24 cellular contexts compared by ENCODE assay signal in the genomic region with DNA sequence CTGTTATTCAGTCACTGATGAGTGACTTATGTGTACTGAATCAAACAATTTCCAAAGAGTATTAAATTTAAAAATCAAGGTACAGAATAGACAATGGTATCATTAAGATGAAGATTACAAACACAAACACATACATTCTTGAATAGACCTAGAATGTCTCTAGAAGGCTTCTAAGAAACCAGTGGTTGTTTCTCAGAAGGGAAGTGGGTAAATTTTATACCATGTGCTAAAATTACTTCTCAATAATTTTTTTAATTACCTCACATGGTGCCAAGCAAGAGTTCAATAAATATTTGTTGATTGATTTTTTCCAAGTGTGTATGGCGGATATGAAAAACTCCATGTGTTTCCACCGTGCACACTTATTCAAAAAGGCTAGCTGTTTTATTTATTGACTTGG. TPM values are rescaled to one million over a fixed set of nuclear protein-coding genes. Genes with fewer than 3 reads are reported as not detected.
"Had no signal": no experiment of that assay in that cellular context is flagged by ENCODE, and none has a peak within 500 bp of the region (broad histone marks: within the 10 kb centered on the region; RNA-seq: fewer than 3 reads in every experiment).

No MANE protein-coding gene starts in this region.

- H3K4me2 ChIP-seq: SK-N-SH had no signal

- H3K27me3 ChIP-seq: MG63 had no signal

- H3K27ac ChIP-seq: RWPE1 had no signal

- H3K9ac ChIP-seq: SK-N-SH had no signal

- ATAC-seq: Panc1 had no signal

- H3K9me3 ChIP-seq: MG63, SK-N-SH had no signal

- H3K4me3 ChIP-seq: MG63 had no signal

- H3K36me3 ChIP-seq: MG63 had no signal

- DNase-seq: IMR-90, Karpas-422, KG1, MG63, NCI-H1092, NCI-H1105 treated with DMSO at 0.1 percent for 48 hours, NCI-H1417 treated with DMSO at 0.1 percent for 48 hours, NCI-H146, NCI-H1694 treated with DMSO at 0.1 percent for 48 hours, NCI-H1930, NCI-H2081, NCI-H2107, NCI-H2227 treated with DMSO at 0.1 percent for 48 hours, NCI-H524, NCI-H526 treated with DMSO at 0.1 percent for 48 hours, NCI-H748 treated with DMSO at 0.1 percent for 48 hours, SHP77, SK-N-SH, SW 1271 had no signal

RNA-seq across cellular contexts. Expression of a gene that starts 6.4 kb away (rescaled TPM):
- total RNA-seq: HT-29, IMR-90, NCI-H460, SK-MEL-5 had no signal
- polyA plus RNA-seq: IMR-90 had no signal
